Comparison of ENCODE assay signal across 6 cellular contexts in the genomic region with DNA sequence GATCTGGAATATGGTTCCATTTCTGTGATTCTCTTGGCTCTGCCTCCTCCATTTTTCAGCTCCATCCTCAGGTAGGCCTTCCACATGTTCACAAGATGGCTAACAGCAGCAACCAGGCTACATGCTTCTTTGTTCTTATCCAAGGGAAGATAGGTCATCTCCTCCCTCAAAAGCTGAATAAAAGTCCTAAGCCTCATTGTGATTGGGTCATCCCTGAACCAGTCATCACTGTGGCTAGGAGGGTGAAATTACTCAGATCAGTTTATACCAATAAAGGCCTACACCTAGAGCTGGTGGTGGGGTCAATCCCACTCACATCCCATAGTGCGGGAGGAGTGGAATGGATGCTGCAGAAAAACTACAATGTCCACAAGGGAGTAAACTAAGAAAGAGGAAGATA.
DNase-seq lines count a peak whose midpoint lies in the region; ATAC-seq, FAIRE-seq and TF ChIP-seq lines count a peak whose summit lies in the region.
"Not testable (repeated sequence)": the region's sequence is repeated elsewhere in the genome, so short reads cannot be mapped to it uniquely, and the experiment has no call there.

No MANE protein-coding gene starts in this region.

- H3K36me3 ChIP-seq in K562 (ENCODE audit: control insufficient read depth, insufficient read depth, low read length) = not testable (repeated sequence)

- TF ChIP-seq EP300 in K562 (IDR thresholded peaks at IDR 0.05; ENCODE audit: low read length) = not testable (repeated sequence)

- intact Hi-C loops in activated CD4-positive, alpha-beta T cell treated with anti-CD3 and anti-CD28 coated beads for 36 hours (cut with DNase I, micrococcal nuclease); K562 (cut with micrococcal nuclease): not testable (repeated sequence)

- H3K9me3 ChIP-seq in K562 (replicated peaks; ENCODE audit: control insufficient read depth, insufficient read depth, low read depth, low read length) = not testable (repeated sequence)

- in situ Hi-C loops in K562 (cut with MboI) = not testable (repeated sequence)

- not testable (repeated sequence) for H3K4me1 ChIP-seq in K562 (replicated peaks in 1 of 2; ENCODE audit: control insufficient read depth in 2 of 2, insufficient read depth in 2 of 2, low read length in 2 of 2)

- H3K36me3 Mint-ChIP-seq in activated CD4-positive, alpha-beta T cell treated with anti-CD3 and anti-CD28 coated beads for 36 hours (ENCODE audit: low read depth); activated naive CD8-positive, alpha-beta T cell treated with anti-CD3 and anti-CD28 coated beads, Interleukin-2, amount 50 U/mL, for 24 hours (ENCODE audit: low read depth); natural killer cell treated with Interleukin-12 subunit alpha and Interleukin-12 subunit beta and Interleukin-15 and Interleukin-18, amount 100 ng/mL, for 72 hours: not testable (repeated sequence)

- peak; percentile 61 for ATAC-seq in activated CD4-positive, alpha-beta T cell treated with anti-CD3 and anti-CD28 coated beads for 36 hours
- ATAC-seq in activated naive CD8-positive, alpha-beta T cell treated with anti-CD3 and anti-CD28 coated beads, Interleukin-2, amount 50 U/mL, for 24 hours = peak; percentile 72
- ATAC-seq in K562 = not testable (repeated sequence)
- ATAC-seq in natural killer cell treated with Interleukin-12 subunit alpha and Interleukin-12 subunit beta and Interleukin-15 and Interleukin-18, amount 100 ng/mL, for 72 hours = peak; percentile 49 to 67
- peak; percentile 65 for ATAC-seq in stimulated activated naive CD8-positive, alpha-beta T cell treated with anti-CD3 and anti-CD28 coated beads, Interleukin-15, Interleukin-2, amounts not matched to agents 100 U/mL and 50 U/mL, for 24 hours

- CTCF ChIA-PET in activated CD4-positive, alpha-beta T cell treated with anti-CD3 and anti-CD28 coated beads for 36 hours (lab: Charles Lee); K562 (lab: Yijun Ruan, JAX; ENCODE audit: low intra/inter-chr PET ratio): not testable (repeated sequence)

- H3K4me1 Mint-ChIP-seq in activated CD4-positive, alpha-beta T cell treated with anti-CD3 and anti-CD28 coated beads for 36 hours = not testable (repeated sequence)
- H3K4me1 Mint-ChIP-seq in activated naive CD8-positive, alpha-beta T cell treated with anti-CD3 and anti-CD28 coated beads, Interleukin-2, amount 50 U/mL, for 24 hours = peaks cover 14% of the 10 kb centered on the region
- peaks cover 27% of the 10 kb centered on the region in 2 donors for H3K4me1 Mint-ChIP-seq in natural killer cell treated with Interleukin-12 subunit alpha and Interleukin-12 subunit beta and Interleukin-15 and Interleukin-18, amount 100 ng/mL, for 72 hours (ENCODE audit: low read depth in 2 of 2)

- H3K4me3 Mint-ChIP-seq in activated CD4-positive, alpha-beta T cell treated with anti-CD3 and anti-CD28 coated beads for 36 hours; activated naive CD8-positive, alpha-beta T cell treated with anti-CD3 and anti-CD28 coated beads, Interleukin-2, amount 50 U/mL, for 24 hours: not testable (repeated sequence)
- H3K4me3 Mint-ChIP-seq in natural killer cell treated with Interleukin-12 subunit alpha and Interleukin-12 subunit beta and Interleukin-15 and Interleukin-18, amount 100 ng/mL, for 72 hours = peak overlapping the region; percentile 78

- not testable (repeated sequence) for H3K9me1 ChIP-seq in K562 (ENCODE audit: control insufficient read depth, insufficient read depth, low read length)

- TF ChIP-seq POLR2A in GM12891 (IDR thresholded peaks at IDR 0.05; ENCODE audit: low read depth, low read length); K562 (conservative IDR thresholded peaks at IDR 0.05): not testable (repeated sequence)

- POLR2A ChIA-PET in activated CD4-positive, alpha-beta T cell treated with anti-CD3 and anti-CD28 coated beads for 36 hours (lab: Charles Lee); K562 (lab: Yijun Ruan, JAX): not testable (repeated sequence)

- not testable (repeated sequence) for H3K79me2 ChIP-seq in K562 (ENCODE audit: control insufficient read depth, insufficient read depth, low read length)

- H4K20me1 ChIP-seq in K562 (replicated peaks; ENCODE audit: control insufficient read depth, insufficient read depth, low read length) = not testable (repeated sequence)

- not testable (repeated sequence) for TF ChIP-seq RAD21 in K562 (CRISPR knock-in tag; conservative IDR thresholded peaks at IDR 0.05 in 1 of 2, IDR thresholded peaks at IDR 0.05 in 1 of 2)

- not testable (repeated sequence) for H3K9me3 Mint-ChIP-seq in activated CD4-positive, alpha-beta T cell treated with anti-CD3 and anti-CD28 coated beads for 36 hours (ENCODE audit: low read depth); activated naive CD8-positive, alpha-beta T cell treated with anti-CD3 and anti-CD28 coated beads, Interleukin-2, amount 50 U/mL, for 24 hours; natural killer cell treated with Interleukin-12 subunit alpha and Interleukin-12 subunit beta and Interleukin-15 and Interleukin-18, amount 100 ng/mL, for 72 hours

- peaks cover 2 to 16% of the 10 kb centered on the region in 2 experiments; a peak in 2 of 5 replicates for H3K27me3 ChIP-seq in K562 (ENCODE audit: control insufficient read depth in 2 of 2, insufficient read depth in 2 of 2, low read length in 2 of 2)

- BruUV-seq in K562 (replicated peaks; lab: Mats Ljungman, UMichigan) = not testable (repeated sequence)

- H3K27me3 Mint-ChIP-seq in activated CD4-positive, alpha-beta T cell treated with anti-CD3 and anti-CD28 coated beads for 36 hours; activated naive CD8-positive, alpha-beta T cell treated with anti-CD3 and anti-CD28 coated beads, Interleukin-2, amount 50 U/mL, for 24 hours; natural killer cell treated with Interleukin-12 subunit alpha and Interleukin-12 subunit beta and Interleukin-15 and Interleukin-18, amount 100 ng/mL, for 72 hours: not testable (repeated sequence)

- FAIRE-seq in GM12891 (lab: Jason Lieb, UNC) (peak; percentile 93), K562 (lab: Jason Lieb, UNC) (peak; percentile 15)

- not testable (repeated sequence) for H3K27ac Mint-ChIP-seq in activated CD4-positive, alpha-beta T cell treated with anti-CD3 and anti-CD28 coated beads for 36 hours
- peak overlapping the region; percentile 56 for H3K27ac Mint-ChIP-seq in activated naive CD8-positive, alpha-beta T cell treated with anti-CD3 and anti-CD28 coated beads, Interleukin-2, amount 50 U/mL, for 24 hours
- H3K27ac Mint-ChIP-seq in natural killer cell treated with Interleukin-12 subunit alpha and Interleukin-12 subunit beta and Interleukin-15 and Interleukin-18, amount 100 ng/mL, for 72 hours = peak overlapping the region; percentile 50

- not testable (repeated sequence) for H3K27ac ChIP-seq in K562 (ENCODE audit: extremely low read depth, low read depth, low read length)

- not testable (repeated sequence) for H3K4me3 ChIP-seq in K562

- H3K4me2 ChIP-seq in K562 (ENCODE audit: insufficient read depth, low read length) = not testable (repeated sequence)

- WGBS in K562 (ENCODE audit: insufficient coverage, low coverage, missing lambda C conversion rate) = 9% methylated on average over 1 of the region's 1 CpG

- H3K9ac ChIP-seq in K562 (ENCODE audit: insufficient read depth in 1 of 2, low read depth in 2 of 2, low read length in 2 of 2) = not testable (repeated sequence)

- H2AFZ ChIP-seq in K562 (ENCODE audit: low read depth, low read length) = not testable (repeated sequence)

- TF ChIP-seq CTCF in K562 (IDR thresholded peaks at IDR 0.05 in 2 of 3, conservative IDR thresholded peaks at IDR 0.05 in 1 of 3; ENCODE audit: insufficient read depth in 2 of 3, low read depth in 1 of 3, low read length in 3 of 3) = not testable (repeated sequence)

- not testable (repeated sequence) for DNase-seq in GM12891 (ENCODE audit: insufficient read length, low spot score); activated CD4-positive, alpha-beta T cell treated with anti-CD3 and anti-CD28 coated beads for 36 hours; activated naive CD8-positive, alpha-beta T cell treated with anti-CD3 and anti-CD28 coated beads, Interleukin-2, amount 50 U/mL, for 24 hours; K562 (ENCODE audit: extremely low read depth in 1 of 4, low spot score in 3 of 4); natural killer cell treated with Interleukin-12 subunit alpha and Interleukin-12 subunit beta and Interleukin-15 and Interleukin-18, amount 100 ng/mL, for 72 hours (ENCODE audit: low spot score); stimulated activated naive CD8-positive, alpha-beta T cell treated with anti-CD3 and anti-CD28 coated beads, Interleukin-15, Interleukin-2, amounts not matched to agents 100 U/mL and 50 U/mL, for 24 hours
